ENCODE assay signal across 10 cellular contexts in genomic region chr11:65113839-65114238, GRCh38. TPM values are rescaled to one million over a fixed set of nuclear protein-coding genes. Genes with fewer than 3 reads are reported as not detected.
A peak's percentile ranks its signal among the peaks of the same experiment; 100 is the strongest.
DNase-seq lines count a peak whose midpoint lies in the region; ATAC-seq and TF ChIP-seq lines count a peak whose summit lies in the region.
"Had no signal": no experiment of that assay in that cellular context is flagged by ENCODE, and none has a peak within 500 bp of the region (broad histone marks: within the 10 kb centered on the region; RNA-seq: fewer than 3 reads in every experiment).

No MANE protein-coding gene starts in this region.

- H2AFZ ChIP-seq in mesenchymal stem cell (ENCODE audit: low read depth, low read length), result no peak overlapping the region

- H3K27me3 ChIP-seq in BLaER1, result no peaks in the 10 kb centered on the region
- no peaks in the 10 kb centered on the region for H3K27me3 ChIP-seq in mesenchymal stem cell (ENCODE audit: control insufficient read depth in 1 of 2, insufficient read depth in 1 of 2, low read length in 2 of 2)
- H3K27me3 ChIP-seq in tibial nerve, result no peaks in the 10 kb centered on the region

- H3K27ac ChIP-seq in BLaER1 (no peak overlapping the region), mesenchymal stem cell (ENCODE audit: low read length, poor library complexity, severe bottlenecking) (no peak overlapping the region), tibial nerve (no peak overlapping the region)

- peak overlapping the region; percentile 88 for H3K4me3 Mint-ChIP-seq in activated naive CD8-positive, alpha-beta T cell treated with anti-CD3 and anti-CD28 coated beads, Interleukin-2, amount 10 ng/mL, durations not matched to agents 7 days and 5 days

- peaks cover 25% of the 10 kb centered on the region for H3K79me1 ChIP-seq in mesenchymal stem cell (replicated peaks; ENCODE audit: low read length, poor library complexity, severe bottlenecking)

- H2BK15ac ChIP-seq in mesenchymal stem cell (ENCODE audit: low read depth, poor library complexity, severe bottlenecking), result no peak overlapping the region

- H3K4me1 ChIP-seq in BLaER1, result peaks cover 65% of the 10 kb centered on the region
- peaks cover 46% of the 10 kb centered on the region for H3K4me1 ChIP-seq in mesenchymal stem cell (ENCODE audit: control insufficient read depth, insufficient read depth, low read depth, low read length)
- peaks cover 0 to 56% (median 38%) of the 10 kb centered on the region in 4 donors for H3K4me1 ChIP-seq in tibial nerve

- no peaks in the 10 kb centered on the region for H3K27me3 Mint-ChIP-seq in activated naive CD8-positive, alpha-beta T cell treated with anti-CD3 and anti-CD28 coated beads, Interleukin-2, amount 10 ng/mL, durations not matched to agents 7 days and 5 days

- H4K8ac ChIP-seq in mesenchymal stem cell (ENCODE audit: low read length), result no peak overlapping the region

- DNase-seq in HUDEP-2 (lab: John Stamatoyannopoulos, UW; ENCODE audit: unreplicated experiment in 76 of 76) (peak in 59 of 76 experiments; percentile 10 to 72 (median 42)), mesenchymal stem cell (no peak), tibial nerve (ENCODE audit: low spot score in 2 of 2) (no peak), GM13977 (ENCODE audit: low spot score) (no peak), NCI-H524 treated with DMSO at 0.1 percent for 48 hours (lab: John Stamatoyannopoulos, UW) (no peak), SKM-1 (lab: John Stamatoyannopoulos, UW; ENCODE audit: unreplicated experiment) (no peak)
- DNase-seq in activated naive CD8-positive, alpha-beta T cell treated with anti-CD3 and anti-CD28 coated beads, Interleukin-2, amount 10 ng/mL, durations not matched to agents 7 days and 5 days, result no peak
- DNase-seq: central memory CD4-positive, alpha-beta T cell; SW 1271 had no signal

- TF ChIP-seq POLR2A in tibial nerve (IDR thresholded peaks at IDR 0.05), result no peak

- no peaks in the 10 kb centered on the region for H3K9me3 Mint-ChIP-seq in activated naive CD8-positive, alpha-beta T cell treated with anti-CD3 and anti-CD28 coated beads, Interleukin-2, amount 10 ng/mL, durations not matched to agents 7 days and 5 days

- H3K14ac ChIP-seq in mesenchymal stem cell (ENCODE audit: low read length in 2 of 2), result no peak overlapping the region

- in situ Hi-C loops in GM13977 (cut with MboI; ENCODE audit: low pct_unique_long_range_greater_than_20kb, low sequenced_read_pairs, unreplicated experiment), result no loop called here

- H3K4me2 ChIP-seq in BLaER1 (peak overlapping the region; percentile 100), mesenchymal stem cell (ENCODE audit: low read length, poor library complexity, severe bottlenecking) (peak overlapping the region; percentile 92)

- H3K9me3 ChIP-seq in BLaER1 (no peaks in the 10 kb centered on the region), mesenchymal stem cell (ENCODE audit: control insufficient read depth, low read length) (no peaks in the 10 kb centered on the region), tibial nerve (no peaks in the 10 kb centered on the region)

- no peak overlapping the region for H2BK5ac ChIP-seq in mesenchymal stem cell (ENCODE audit: low read depth, low read length, poor library complexity, severe bottlenecking)

- H3K4me1 Mint-ChIP-seq in activated naive CD8-positive, alpha-beta T cell treated with anti-CD3 and anti-CD28 coated beads, Interleukin-2, amount 10 ng/mL, durations not matched to agents 7 days and 5 days, result peaks cover 38% of the 10 kb centered on the region

- ATAC-seq in activated naive CD8-positive, alpha-beta T cell treated with anti-CD3 and anti-CD28 coated beads, Interleukin-2, amount 10 ng/mL, durations not matched to agents 7 days and 5 days (ENCODE audit: low read depth), result no peak

- H4K20me1 ChIP-seq in BLaER1, result peaks cover 42% of the 10 kb centered on the region

- H3K36me3 ChIP-seq in BLaER1 (peaks cover 50% of the 10 kb centered on the region), mesenchymal stem cell (ENCODE audit: control insufficient read depth in 1 of 2, insufficient read depth in 2 of 2, low read depth in 1 of 2, low read length in 2 of 2) (peaks cover 40 to 54% of the 10 kb centered on the region in 2 experiments), tibial nerve (peaks cover 0 to 48% (median 0%) of the 10 kb centered on the region in 3 donors)

- H3K9ac ChIP-seq in BLaER1 (peak overlapping the region; percentile 80; the same call in 1 of the 2 replicates), mesenchymal stem cell (ENCODE audit: low read length) (peak overlapping the region; percentile 77)

- H4K91ac ChIP-seq in mesenchymal stem cell (ENCODE audit: low read length), result no peak overlapping the region

- peak overlapping the region; percentile 91 for H3K27ac Mint-ChIP-seq in activated naive CD8-positive, alpha-beta T cell treated with anti-CD3 and anti-CD28 coated beads, Interleukin-2, amount 10 ng/mL, durations not matched to agents 7 days and 5 days

- POLR2A ChIA-PET in activated naive CD8-positive, alpha-beta T cell treated with anti-CD3 and anti-CD28 coated beads, Interleukin-2, amount 10 ng/mL, durations not matched to agents 7 days and 5 days (lab: Charles Lee), result interaction anchor here (0.8 to 4.1 kb wide), 3 partner anchors 8 to 100 kb away, joined by 4 to 40 read pairs (median 11); partner anchors contain the start of genes ARL2, FAU, MRPL49 and VPS51

- H2BK120ac ChIP-seq in mesenchymal stem cell (ENCODE audit: low read depth, low read length), result no peak overlapping the region

- H3K18ac ChIP-seq in mesenchymal stem cell (ENCODE audit: low read depth in 1 of 2, low read length in 2 of 2), result no peak overlapping the region

- no peak for TF ChIP-seq CTCF in tibial nerve (IDR thresholded peaks at IDR 0.05)
- no peak for TF ChIP-seq CTCF in GM13977 (IDR thresholded peaks at IDR 0.05; ENCODE audit: extremely low read depth, insufficient read depth, missing control alignments)

- H3K36me3 Mint-ChIP-seq in activated naive CD8-positive, alpha-beta T cell treated with anti-CD3 and anti-CD28 coated beads, Interleukin-2, amount 10 ng/mL, durations not matched to agents 7 days and 5 days, result peaks cover 10% of the 10 kb centered on the region

- H2BK12ac ChIP-seq in mesenchymal stem cell (ENCODE audit: low read length in 2 of 2), result no peak overlapping the region

- 93% methylated on average over 6 of the region's 6 CpGs for whole genome bisulfite sequencing in mesenchymal stem cell
- WGBS in tibial nerve, 2 donors, result 71 to 72% methylated on average over 6 of the region's 6 CpGs

- H2AK5ac ChIP-seq in mesenchymal stem cell (ENCODE audit: low read length, severe bottlenecking), result no peak overlapping the region

- H3K23ac ChIP-seq in mesenchymal stem cell (ENCODE audit: low read length in 2 of 2), result no peak overlapping the region

- H3K4me3 ChIP-seq in BLaER1 (0 out of 2 replicates have a peak overlapping the region, but pooled peaks have one; percentile 74), mesenchymal stem cell (ENCODE audit: insufficient read depth in 1 of 2, low read depth in 1 of 2, low read length in 2 of 2) (no peak overlapping the region), tibial nerve (no peak overlapping the region)

- TF ChIP-seq EP300 in tibial nerve (IDR thresholded peaks at IDR 0.05), result no peak

- H3K4ac ChIP-seq in mesenchymal stem cell (ENCODE audit: low read depth in 1 of 2, low read length in 2 of 2), result no peak overlapping the region

RNA-seq across cellular contexts. Expression of gene TM7SF2, which starts 2.2 kb away (rescaled TPM):
- total RNA-seq in activated naive CD8-positive, alpha-beta T cell treated with anti-CD3 and anti-CD28 coated beads, Interleukin-2, amount 10 ng/mL, durations not matched to agents 7 days and 5 days, result 10 to 100 TPM; 26.1 to 26.2 TPM
- 37.6 TPM for polyA plus RNA-seq in mesenchymal stem cell (2013, experiment 1 of 2)
- 37.2 TPM for polyA plus RNA-seq in mesenchymal stem cell (2013, experiment 2 of 2)
- total RNA-seq in tibial nerve, result 10 to 100 TPM; 13.6 to 93.0 (median 41.5) TPM

RNA-seq across cellular contexts. Expression of gene ZNHIT2, which starts 3.7 kb away (rescaled TPM):
- 10 to 100 TPM; 11.1 to 11.9 TPM for total RNA-seq in activated naive CD8-positive, alpha-beta T cell treated with anti-CD3 and anti-CD28 coated beads, Interleukin-2, amount 10 ng/mL, durations not matched to agents 7 days and 5 days
- 5.1 TPM for polyA plus RNA-seq in mesenchymal stem cell (2013, experiment 1 of 2)
- polyA plus RNA-seq in mesenchymal stem cell (2013, experiment 2 of 2), result 5.0 TPM
- 10 to 100 TPM; 19.2 to 26.8 (median 22.6) TPM for total RNA-seq in tibial nerve

RNA-seq across cellular contexts. Expression of gene FAU, which starts 8.1 kb away (rescaled TPM):
- total RNA-seq in activated naive CD8-positive, alpha-beta T cell treated with anti-CD3 and anti-CD28 coated beads, Interleukin-2, amount 10 ng/mL, durations not matched to agents 7 days and 5 days, result 1,000 to 10,000 TPM; 1,110 to 1,162 TPM
- polyA plus RNA-seq in mesenchymal stem cell (2013, experiment 1 of 2), result 1,069 TPM
- polyA plus RNA-seq in mesenchymal stem cell (2013, experiment 2 of 2), result 1,068 TPM
- total RNA-seq in tibial nerve, result 1,000 to 10,000 TPM; 1,078 to 1,548 (median 1,229) TPM

RNA-seq across cellular contexts. Expression of gene MRPL49, which starts 8.3 kb away (rescaled TPM):
- 10 to 100 TPM; 50.7 to 53.6 TPM for total RNA-seq in activated naive CD8-positive, alpha-beta T cell treated with anti-CD3 and anti-CD28 coated beads, Interleukin-2, amount 10 ng/mL, durations not matched to agents 7 days and 5 days
- polyA plus RNA-seq in mesenchymal stem cell (2013, experiment 1 of 2), result 34.0 TPM
- 33.7 TPM for polyA plus RNA-seq in mesenchymal stem cell (2013, experiment 2 of 2)
- 10 to 100 TPM; 48.8 to 55.9 (median 54.2) TPM for total RNA-seq in tibial nerve

RNA-seq across cellular contexts. Expression of gene VPS51, which starts 17.8 kb away (rescaled TPM):
- 100 to 1,000 TPM; 130 to 138 TPM for total RNA-seq in activated naive CD8-positive, alpha-beta T cell treated with anti-CD3 and anti-CD28 coated beads, Interleukin-2, amount 10 ng/mL, durations not matched to agents 7 days and 5 days
- 33.1 TPM for polyA plus RNA-seq in mesenchymal stem cell (2013, experiment 1 of 2)
- polyA plus RNA-seq in mesenchymal stem cell (2013, experiment 2 of 2), result 37.1 TPM
- 100 to 1,000 TPM; 193 to 544 (median 439) TPM for total RNA-seq in tibial nerve

Comparison
In these comparisons a context has a peak if more than half of its experiments do, and no peak if none do; other contexts are left out.
1. DNase-seq: peak in HUDEP-2 (59 of 76); none in activated naive CD8-positive, alpha-beta T cell treated with anti-CD3 and anti-CD28 coated beads, Interleukin-2, amount 10 ng/mL, durations not matched to agents 7 days and 5 days (single experiment), mesenchymal stem cell (single experiment), tibial nerve (0 of 2), GM13977 (single experiment), NCI-H524 treated with DMSO at 0.1 percent for 48 hours (single experiment) and SKM-1 (single experiment).